In the genomic region with DNA sequence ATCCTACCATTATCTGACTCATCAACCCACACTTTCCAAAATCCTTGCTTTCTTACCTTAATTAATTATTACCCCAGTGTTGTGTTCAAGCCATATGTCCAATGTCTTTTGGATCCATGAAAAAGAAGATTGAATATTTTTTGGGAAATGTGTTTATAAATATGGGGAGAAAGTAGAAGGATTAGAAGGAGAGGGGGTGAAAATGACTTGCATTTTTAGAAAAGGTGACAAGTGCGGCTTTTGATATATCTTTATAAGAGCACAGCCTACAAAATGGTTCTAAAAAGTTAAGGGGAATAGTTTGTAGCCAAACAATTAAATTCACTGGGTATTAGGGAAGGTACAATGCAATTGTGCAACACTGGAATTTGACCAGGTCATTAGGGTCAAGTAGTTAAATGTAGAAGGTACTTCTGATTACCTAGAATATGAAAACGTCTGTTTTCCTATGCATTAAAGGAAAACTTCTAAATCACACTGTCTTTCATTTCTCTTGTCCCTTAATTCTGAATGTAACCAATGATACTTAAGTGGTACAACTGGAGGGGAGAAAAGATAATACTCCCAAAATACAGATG, we compare ENCODE assay signal across 2 cellular contexts.
TF ChIP-seq lines count a peak whose summit lies in the region.

No MANE protein-coding gene starts in this region.

TF ChIP-seq in IMR-90, 13 proteins besides CTCF, POLR2A, EP300 and RAD21:
- TF ChIP-seq CEBPB (IDR thresholded peaks at IDR 0.05; ENCODE audit: low read depth, low read length) (peak; percentile 71), CHD1 (IDR thresholded peaks at IDR 0.05; ENCODE audit: low read depth, low read length) (no peak)

TF ChIP-seq in GM12878, 131 proteins besides CTCF, POLR2A, EP300 and RAD21:
- TF ChIP-seq HDAC2 (IDR thresholded peaks at IDR 0.05) (no peak), SMAD1 (IDR thresholded peaks at IDR 0.05; ENCODE audit: low read depth, partially characterized antibody) (peak; percentile 3)
